Comparison of ENCODE assay signal across 10 cellular contexts in the genomic region with DNA sequence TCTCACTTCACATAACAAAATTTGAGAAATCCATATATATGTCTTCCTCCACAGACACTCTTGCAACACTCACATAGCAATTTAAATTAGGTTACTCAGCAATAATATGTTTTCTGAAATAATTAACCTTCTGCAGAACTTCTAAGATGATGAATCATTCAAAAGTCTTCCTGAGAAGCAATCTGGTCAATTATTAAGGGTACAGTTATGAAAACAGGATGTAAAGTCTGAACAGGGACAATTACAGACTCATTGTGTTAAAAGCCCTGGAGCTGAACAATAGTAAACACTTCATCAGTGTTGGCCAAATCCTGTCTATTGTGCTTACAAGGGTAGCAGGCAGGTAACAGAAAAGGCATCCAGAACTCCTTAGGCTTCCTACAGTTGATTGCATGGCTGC.
A peak's percentile ranks its signal among the peaks of the same experiment; 100 is the strongest.
DNase-seq lines count a peak whose midpoint lies in the region; ATAC-seq and TF ChIP-seq lines count a peak whose summit lies in the region.
"Had no signal": no experiment of that assay in that cellular context is flagged by ENCODE, and none has a peak within 500 bp of the region (broad histone marks: within the 10 kb centered on the region; RNA-seq: fewer than 3 reads in every experiment).

No MANE protein-coding gene starts in this region.

- TF ChIP-seq CTCF in nephron (IDR thresholded peaks at IDR 0.05; ENCODE audit: unreplicated experiment in 3 of 3), result no peak

- H3K27me3 Mint-ChIP-seq in nephron (ENCODE audit: low read depth), result no peaks in the 10 kb centered on the region

- peak overlapping the region in 2 of 3 experiments; percentile 2 to 48 for H3K27ac Mint-ChIP-seq in nephron

- ATAC-seq in GM18909 (IDR thresholded peaks at IDR 0.05; ENCODE audit: poor library complexity, unreplicated experiment) (peak; percentile 94), HG02970 (IDR thresholded peaks at IDR 0.05; ENCODE audit: low FRiP score, unreplicated experiment) (peak; percentile 87)

- DNase-seq in SIG-M5 (lab: John Stamatoyannopoulos, UW) (no peak), NCI-H1930 (lab: John Stamatoyannopoulos, UW) (no peak), D341Med (ENCODE audit: low spot score) (no peak)
- DNase-seq: activated CD4-positive, alpha-beta T cell treated with anti-CD3 and anti-CD28 coated beads for 4 hours; substantia nigra had no signal

- no peaks in the 10 kb centered on the region for H3K9me3 Mint-ChIP-seq in nephron
- H3K9me3 Mint-ChIP-seq: central memory CD8-positive, alpha-beta T cell had no signal

- H3K4me3 Mint-ChIP-seq in nephron, result no peak overlapping the region
- H3K4me3 Mint-ChIP-seq: central memory CD8-positive, alpha-beta T cell had no signal

- no peaks in the 10 kb centered on the region for H3K36me3 Mint-ChIP-seq in nephron (ENCODE audit: low read depth)

- peaks cover 22% of the 10 kb centered on the region for H3K4me1 Mint-ChIP-seq in nephron
- H3K4me1 Mint-ChIP-seq: central memory CD8-positive, alpha-beta T cell had no signal

TF ChIP-seq in PFSK-1, 5 proteins besides CTCF, POLR2A, EP300 and RAD21:
- TF ChIP-seq, protein P1, sequence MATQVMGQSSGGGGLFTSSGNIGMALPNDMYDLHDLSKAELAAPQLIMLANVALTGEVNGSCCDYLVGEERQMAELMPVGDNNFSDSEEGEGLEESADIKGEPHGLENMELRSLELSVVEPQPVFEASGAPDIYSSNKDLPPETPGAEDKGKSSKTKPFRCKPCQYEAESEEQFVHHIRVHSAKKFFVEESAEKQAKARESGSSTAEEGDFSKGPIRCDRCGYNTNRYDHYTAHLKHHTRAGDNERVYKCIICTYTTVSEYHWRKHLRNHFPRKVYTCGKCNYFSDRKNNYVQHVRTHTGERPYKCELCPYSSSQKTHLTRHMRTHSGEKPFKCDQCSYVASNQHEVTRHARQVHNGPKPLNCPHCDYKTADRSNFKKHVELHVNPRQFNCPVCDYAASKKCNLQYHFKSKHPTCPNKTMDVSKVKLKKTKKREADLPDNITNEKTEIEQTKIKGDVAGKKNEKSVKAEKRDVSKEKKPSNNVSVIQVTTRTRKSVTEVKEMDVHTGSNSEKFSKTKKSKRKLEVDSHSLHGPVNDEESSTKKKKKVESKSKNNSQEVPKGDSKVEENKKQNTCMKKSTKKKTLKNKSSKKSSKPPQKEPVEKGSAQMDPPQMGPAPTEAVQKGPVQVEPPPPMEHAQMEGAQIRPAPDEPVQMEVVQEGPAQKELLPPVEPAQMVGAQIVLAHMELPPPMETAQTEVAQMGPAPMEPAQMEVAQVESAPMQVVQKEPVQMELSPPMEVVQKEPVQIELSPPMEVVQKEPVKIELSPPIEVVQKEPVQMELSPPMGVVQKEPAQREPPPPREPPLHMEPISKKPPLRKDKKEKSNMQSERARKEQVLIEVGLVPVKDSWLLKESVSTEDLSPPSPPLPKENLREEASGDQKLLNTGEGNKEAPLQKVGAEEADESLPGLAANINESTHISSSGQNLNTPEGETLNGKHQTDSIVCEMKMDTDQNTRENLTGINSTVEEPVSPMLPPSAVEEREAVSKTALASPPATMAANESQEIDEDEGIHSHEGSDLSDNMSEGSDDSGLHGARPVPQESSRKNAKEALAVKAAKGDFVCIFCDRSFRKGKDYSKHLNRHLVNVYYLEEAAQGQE (IDR thresholded peaks at IDR 0.05; ENCODE audit: insufficient read depth in 1 of 2, low read depth in 2 of 2, low read length in 2 of 2), result 0 out of 4 replicates have a peak, but pooled peaks of 1 of the 2 experiments have one; percentile 35
- TF ChIP-seq SIN3A (IDR thresholded peaks at IDR 0.05; ENCODE audit: borderline replicate concordance, insufficient read depth, low read length) (0 out of 2 replicates have a peak, but pooled peaks have one; percentile 62), TAF1 (IDR thresholded peaks at IDR 0.05; ENCODE audit: borderline replicate concordance, insufficient read depth, low read length) (peak; percentile 59; the same call in 1 of the 2 replicates), FOXP2 (optimal IDR thresholded peaks at IDR 0.05; ENCODE audit: borderline replicate concordance, extremely low read depth, extremely low read length, insufficient read depth) (no peak)
TF ChIP-seq in PFSK-1: peak in this region for 3.
